Comparison of ENCODE assay signal across 24 cellular contexts in genomic region chr5:17148481-17148880, GRCh38.
DNase-seq lines count a peak whose midpoint lies in the region; ATAC-seq, FAIRE-seq and TF ChIP-seq lines count a peak whose summit lies in the region.
"Had no signal": no experiment of that assay in that cellular context is flagged by ENCODE, and none has a peak within 500 bp of the region (broad histone marks: within the 10 kb centered on the region; RNA-seq: fewer than 3 reads in every experiment).

No MANE protein-coding gene starts in this region.

- H3K23ac ChIP-seq in H1 (ENCODE audit: insufficient read length), result no peak overlapping the region

- H4K20me1 ChIP-seq in HepG2 (ENCODE audit: insufficient read depth, low read length) (no peaks in the 10 kb centered on the region), H1 (replicated peaks in 1 of 2; ENCODE audit: control insufficient read depth in 1 of 2, insufficient read depth in 2 of 2, low read length in 2 of 2) (no peaks in the 10 kb centered on the region)
- H4K20me1 ChIP-seq: BLaER1 treated with 17β-estradiol and CSF1 and Interleukin-3, amounts not matched to agents 10 nM and 100 nM had no signal

- H3K14ac ChIP-seq in H1 (ENCODE audit: insufficient read length), result no peak overlapping the region

- H3K79me1 ChIP-seq in H1 (ENCODE audit: low read depth, low read length), result no peaks in the 10 kb centered on the region

- no peak overlapping the region for H3K4me2 ChIP-seq in HepG2 (ENCODE audit: low read depth, low read length)
- H3K4me2 ChIP-seq in H1 (ENCODE audit: insufficient read depth in 1 of 2, low read depth in 2 of 2, low read length in 2 of 2), result no peak overlapping the region
- H3K4me2 ChIP-seq: A549; BLaER1 treated with 17β-estradiol and CSF1 and Interleukin-3, amounts not matched to agents 10 nM and 100 nM had no signal

- H2BK5ac ChIP-seq in H1 (ENCODE audit: low read depth, low read length), result no peak overlapping the region

- peak overlapping the region; percentile 28 for H2BK120ac ChIP-seq in H1 (replicated peaks; ENCODE audit: low read depth, low read length)

- DNase-seq in HepG2 (ENCODE audit: low spot score) (no peak), H1 (ENCODE audit: low read depth in 1 of 2, low spot score in 2 of 2) (no peak), kidney tubule cell (ENCODE audit: low spot score) (peak; percentile 22), testis (no peak)
- DNase-seq in activated CD8-positive, alpha-beta memory T cell treated with anti-CD3 and anti-CD28 coated beads for 24 hours, result no peak
- DNase-seq: ACHN; AML-193; BE2C; CD4-positive, alpha-beta T cell; CD8-positive, alpha-beta memory T cell; DMS 273 treated with DMSO at 0.1 percent for 48 hours; DMS53; DMS79 treated with DMSO at 0.1 percent for 48 hours; GOT3; H7 had no signal

- H4K8ac ChIP-seq in H1 (ENCODE audit: extremely low read depth, insufficient read depth, low read length), result no peak overlapping the region

- no peak overlapping the region for H4K91ac ChIP-seq in H1 (replicated peaks; ENCODE audit: insufficient read length, low read length)

- TF ChIP-seq CTCF in liver (IDR thresholded peaks at IDR 0.05; ENCODE audit: low read depth, low read length, missing input control), result no peak
- TF ChIP-seq CTCF in HepG2 (CRISPR knock-in tag; IDR thresholded peaks at IDR 0.05), result no peak
- no peak for TF ChIP-seq CTCF in H1 (IDR thresholded peaks at IDR 0.05; ENCODE audit: control extremely low read depth in 1 of 3, insufficient read depth in 1 of 3, low read depth in 1 of 3, low read length in 3 of 3)
- no peak for TF ChIP-seq CTCF in testis (IDR thresholded peaks at IDR 0.05)

- H2BK20ac ChIP-seq in H1 (ENCODE audit: low read length), result 0 out of 2 replicates have a peak overlapping the region, but pooled peaks have one; percentile 74

- no TSS peak for BruUV-seq in HepG2 (replicated peaks; lab: Mats Ljungman, UMichigan)

- no peak overlapping the region for H3K4me3 ChIP-seq in liver (ENCODE audit: low read depth in 1 of 3, low read length in 3 of 3)
- no peak overlapping the region for H3K4me3 ChIP-seq in HepG2 (replicated peaks in 1 of 3; ENCODE audit: insufficient read depth in 1 of 3, low read depth in 2 of 3, low read length in 3 of 3)
- H3K4me3 ChIP-seq in H1 (ENCODE audit: extremely low read depth in 1 of 4, insufficient read depth in 2 of 4, low read depth in 3 of 4, low read length in 4 of 4), result no peak overlapping the region
- no peak overlapping the region for H3K4me3 ChIP-seq in testis
- H3K4me3 ChIP-seq: A549; BLaER1 treated with 17β-estradiol and CSF1 and Interleukin-3, amounts not matched to agents 10 nM and 100 nM had no signal

- no peak overlapping the region for H2BK12ac ChIP-seq in H1 (ENCODE audit: low read depth, low read length)

- H3K56ac ChIP-seq in H1 (replicated peaks; ENCODE audit: insufficient read length, low read depth, low read length), result no peak overlapping the region

- H3K18ac ChIP-seq in H1 (ENCODE audit: extremely low read depth, low read length), result no peak overlapping the region

- WGBS in liver, result 78% methylated on average over 1 of the region's 1 CpG
- 9% methylated on average over 1 of the region's 1 CpG for WGBS in HepG2 (ENCODE audit: low lambda C conversion rate)
- 93% methylated on average over 1 of the region's 1 CpG; no CpG with 5 or more reads in 1 of the 2 experiments for WGBS in H1 (ENCODE audit: extremely low coverage in 1 of 2, insufficient coverage in 1 of 2, insufficient read length in 1 of 2, insufficient replicate concordance in 2 of 2, low coverage in 1 of 2, low lambda C conversion rate in 2 of 2, missing lambda C conversion rate in 1 of 2), 2 experiments
- 87 to 100% methylated on average over 1 of the region's 1 CpG for WGBS in testis, 2 donors

- H3K9ac ChIP-seq in liver (ENCODE audit: low read depth in 1 of 2, low read length in 2 of 2) (no peak overlapping the region), HepG2 (ENCODE audit: insufficient read depth, low read depth, low read length) (no peak overlapping the region), H1 (replicated peaks in 1 of 4; ENCODE audit: extremely low read depth in 1 of 4, low read depth in 3 of 4, low read length in 3 of 4) (no peak overlapping the region)
- H3K9ac ChIP-seq: BLaER1 treated with 17β-estradiol and CSF1 and Interleukin-3, amounts not matched to agents 10 nM and 100 nM had no signal

- H3K79me2 ChIP-seq in HepG2 (ENCODE audit: insufficient read depth, low read length) (no peaks in the 10 kb centered on the region), H1 (ENCODE audit: control insufficient read depth in 1 of 2, insufficient read depth in 2 of 2, low read length in 2 of 2) (no peaks in the 10 kb centered on the region)

- H2AFZ ChIP-seq in HepG2 (ENCODE audit: low read length), result no peak overlapping the region
- H2AFZ ChIP-seq in H1 (ENCODE audit: low read length), result no peak overlapping the region

- H3K9me3 ChIP-seq in liver (ENCODE audit: control insufficient read depth in 4 of 4, low read length in 3 of 4) (no peaks in the 10 kb centered on the region), HepG2 (ENCODE audit: low read length) (no peaks in the 10 kb centered on the region), H1 (ENCODE audit: insufficient read depth in 2 of 2, low read depth in 1 of 2, low read length in 1 of 2) (no peaks in the 10 kb centered on the region), testis (no peaks in the 10 kb centered on the region)
- H3K9me3 ChIP-seq: A549, BE2C had no signal

- no peak for TF ChIP-seq POLR2A in HepG2 (IDR thresholded peaks at IDR 0.05; ENCODE audit: insufficient read depth in 1 of 2, low read depth in 2 of 2, low read length in 2 of 2)
- no peak for TF ChIP-seq POLR2A in H1 (IDR thresholded peaks at IDR 0.05; ENCODE audit: control extremely low read depth in 1 of 2, low read depth in 2 of 2, low read length in 2 of 2)
- TF ChIP-seq POLR2A in testis (IDR thresholded peaks at IDR 0.05), result no peak

- H2BK15ac ChIP-seq in H1 (ENCODE audit: low read length), result no peak overlapping the region

- H3K27ac ChIP-seq in liver (ENCODE audit: low read depth in 1 of 2, low read length in 2 of 2) (peak overlapping the region; percentile 5 to 33), HepG2 (ENCODE audit: extremely low read length, insufficient read depth, low read length) (no peak overlapping the region), H1 (ENCODE audit: low read depth, low read length) (no peak overlapping the region), testis (no peak overlapping the region)
- H3K27ac ChIP-seq: 22Rv1; A549; BLaER1 treated with 17β-estradiol and CSF1 and Interleukin-3, amounts not matched to agents 10 nM and 100 nM had no signal

- H3K36me3 ChIP-seq in liver (ENCODE audit: control insufficient read depth in 4 of 4, insufficient read depth in 3 of 4, low read depth in 1 of 4, low read length in 3 of 4) (no peaks in the 10 kb centered on the region), HepG2 (replicated peaks in 1 of 2; ENCODE audit: control insufficient read depth in 1 of 2, insufficient read depth in 2 of 2, low read length in 2 of 2) (no peaks in the 10 kb centered on the region), H1 (ENCODE audit: control insufficient read depth in 2 of 4, insufficient read depth in 4 of 4, low read length in 3 of 4) (no peaks in the 10 kb centered on the region), testis (ENCODE audit: low read depth, missing control alignments) (no peaks in the 10 kb centered on the region)
- H3K36me3 ChIP-seq: BE2C; BLaER1 treated with 17β-estradiol and CSF1 and Interleukin-3, amounts not matched to agents 10 nM and 100 nM had no signal

- peaks cover 4% of the 10 kb centered on the region; the same call in 1 of the 2 replicates for H3K23me2 ChIP-seq in H1 (ENCODE audit: low read depth, low read length)

- intact Hi-C loops in HepG2 (cut with micrococcal nuclease; ENCODE audit: unreplicated experiment), result no loop called here
- intact Hi-C loops in testis (cut with DNase I; ENCODE audit: low total_unique reads), result no loop called here

- no peak for TF ChIP-seq EP300 in HepG2 (IDR thresholded peaks at IDR 0.05; ENCODE audit: low read depth in 2 of 2, low read length in 2 of 2)
- TF ChIP-seq EP300 in HepG2 (CRISPR knock-in tag; IDR thresholded peaks at IDR 0.05; ENCODE audit: borderline replicate concordance), result no peak
- TF ChIP-seq EP300 in H1 (IDR thresholded peaks at IDR 0.05; ENCODE audit: borderline replicate concordance in 1 of 2, low read depth in 2 of 2, low read length in 2 of 2), result no peak

- in situ Hi-C loops in HepG2 (cut with HindIII; ENCODE audit: extremely low pct_ligation_motif_present, low pct_unique_long_range_greater_than_20kb), result no loop called here

- no peak overlapping the region for H4K5ac ChIP-seq in H1 (ENCODE audit: insufficient read length, low read depth, low read length)

- no peak overlapping the region for H2AK5ac ChIP-seq in H1 (ENCODE audit: low read depth, low read length)

- FAIRE-seq in HepG2 (lab: Jason Lieb, UNC) (no peak), H1 (lab: Jason Lieb, UNC) (no peak)
- FAIRE-seq: A549, D721Med, G401.6, GM12892 had no signal

- CTCF ChIA-PET in HepG2 (lab: Yijun Ruan, JAX; ENCODE audit: low intra/inter-chr PET ratio, low total read pairs) (no interaction called here), H1 (lab: Charles Lee; ENCODE audit: partially characterized antibody) (interaction anchor here (2.3 to 9.4 kb wide), 2 partner anchors 17 to 42 kb away, joined by 16 to 55 read pairs; no protein-coding TSS in a partner anchor)

- no peak for TF ChIP-seq RAD21 in liver (IDR thresholded peaks at IDR 0.05)
- no peak for TF ChIP-seq RAD21 in HepG2 (CRISPR knock-in tag; IDR thresholded peaks at IDR 0.05)
- TF ChIP-seq RAD21 in H1 (IDR thresholded peaks at IDR 0.05 in 1 of 2, conservative IDR thresholded peaks at IDR 0.05 in 1 of 2; ENCODE audit: low read depth in 2 of 2, low read length in 2 of 2), result no peak

- H3K27me3 ChIP-seq in liver (ENCODE audit: control insufficient read depth in 4 of 4, insufficient read depth in 4 of 4, low read length in 3 of 4), result no peaks in the 10 kb centered on the region
- H3K27me3 ChIP-seq in HepG2 (ENCODE audit: control insufficient read depth in 1 of 2, insufficient read depth in 2 of 2, low read length in 2 of 2), result no peaks in the 10 kb centered on the region
- peaks cover 0 to 2% (median 0%) of the 10 kb centered on the region in 4 experiments; a peak in 1 of 7 replicates for H3K27me3 ChIP-seq in H1 (replicated peaks in 1 of 4; ENCODE audit: control insufficient read depth in 3 of 4, extremely low read depth in 1 of 4, insufficient read depth in 3 of 4, low read length in 3 of 4)
- no peaks in the 10 kb centered on the region for H3K27me3 ChIP-seq in testis
- H3K27me3 ChIP-seq: BE2C; BLaER1 treated with 17β-estradiol and CSF1 and Interleukin-3, amounts not matched to agents 10 nM and 100 nM had no signal

- ATAC-seq in HepG2 (no peak), HG02678 (IDR thresholded peaks at IDR 0.05; ENCODE audit: unreplicated experiment) (no peak)
- ATAC-seq: A549, HCT116 had no signal

- H3K4me1 ChIP-seq in liver (ENCODE audit: control insufficient read depth in 4 of 4, insufficient read depth in 4 of 4, low read length in 3 of 4), result no peaks in the 10 kb centered on the region
- H3K4me1 ChIP-seq in HepG2 (ENCODE audit: insufficient read depth, low read length), result no peaks in the 10 kb centered on the region
- H3K4me1 ChIP-seq in H1 (replicated peaks in 1 of 4; ENCODE audit: control insufficient read depth in 3 of 4, insufficient read depth in 4 of 4, low read length in 3 of 4), result peaks cover 6 to 21% (median 15%) of the 10 kb centered on the region in 4 experiments; a peak in 6 of 7 replicates
- peaks cover 3% of the 10 kb centered on the region for H3K4me1 ChIP-seq in testis
- H3K4me1 ChIP-seq: BE2C had no signal

- POLR2A ChIA-PET in HepG2 (lab: Yijun Ruan, JAX) (no interaction called here), H1 (lab: Charles Lee; ENCODE audit: partially characterized antibody) (no interaction called here)

- no peak overlapping the region for H3K4ac ChIP-seq in H1 (replicated peaks; ENCODE audit: insufficient read length, low read depth, low read length)

Comparison
In these comparisons a context has a peak if more than half of its experiments do, and no peak if none do; other contexts are left out.
1. H3K27ac ChIP-seq: peak in liver (2 of 2); none in HepG2 (single experiment), H1 (single experiment) and testis (0 of 2).